In the genomic region with DNA sequence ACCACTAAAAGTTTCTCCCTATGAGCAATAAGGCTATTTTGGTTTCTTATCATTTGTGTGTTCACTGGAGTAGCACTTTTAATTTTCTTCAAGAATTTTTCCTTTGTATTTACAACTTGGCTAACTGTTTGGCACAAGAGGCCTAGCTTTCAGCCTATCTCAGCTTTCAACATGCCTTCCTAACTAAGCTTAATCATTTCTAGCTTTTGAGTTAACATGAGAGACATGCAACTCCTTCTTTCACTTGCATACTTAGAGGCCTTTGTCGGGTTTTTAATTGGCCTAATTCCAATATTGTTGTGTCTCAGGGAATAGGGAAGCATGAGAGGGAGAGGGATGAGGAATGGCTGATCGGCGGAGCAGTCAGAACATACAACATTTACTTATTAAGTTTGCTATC, we compare ENCODE assay signal across 9 cellular contexts.
"Had no signal": no experiment of that assay in that cellular context is flagged by ENCODE, and none has a peak within 500 bp of the region (broad histone marks: within the 10 kb centered on the region; RNA-seq: fewer than 3 reads in every experiment).

No MANE protein-coding gene starts in this region.

- H3K9ac ChIP-seq: parathyroid adenoma had no signal

- H3K27ac ChIP-seq: left lung, parathyroid adenoma had no signal

- H3K4me1 ChIP-seq: left lung, parathyroid adenoma had no signal

- DNase-seq: activated CD4-positive, CD25-positive, alpha-beta regulatory T cell; activated effector memory CD4-positive, alpha-beta T cell treated with Interleukin-2 at 50 U/mL for 16 hours; activated T-cell treated with anti-CD3 and anti-CD28 coated beads, Interleukin-2, amount 50 U/mL, for 1 hour; amygdala; left lung; midbrain; naive B cell; small intestine had no signal

- H3K36me3 ChIP-seq: left lung had no signal

- H3K79me2 ChIP-seq: parathyroid adenoma had no signal

- ATAC-seq: left lung had no signal

- H3K4me3 ChIP-seq: left lung had no signal

- H3K9me3 ChIP-seq: left lung had no signal

- H3K27me3 ChIP-seq: left lung had no signal

- H2AFZ ChIP-seq: parathyroid adenoma had no signal
